In genomic region chr7:3846738-3847137, GRCh38 we compare ENCODE assay signal across 39 cellular contexts.
"Had no signal": no experiment of that assay in that cellular context is flagged by ENCODE, and none has a peak within 500 bp of the region (broad histone marks: within the 10 kb centered on the region; RNA-seq: fewer than 3 reads in every experiment).

No MANE protein-coding gene starts in this region.

- H3K27me3 Mint-ChIP-seq: activated CD4-positive, alpha-beta T cell treated with anti-CD3 and anti-CD28 coated beads, Interleukin-2, amount 10 ng/mL, durations not matched to agents 24 days and 14 days; activated naive CD4-positive, alpha-beta T cell treated with anti-CD3 and anti-CD28 coated beads, Interleukin-2, amount 50 U/mL, for 24 hours had no signal

- H3K4me3 Mint-ChIP-seq: activated CD4-positive, alpha-beta memory T cell treated with anti-CD3 and anti-CD28 coated beads for 36 hours; activated CD4-positive, alpha-beta T cell treated with anti-CD3 and anti-CD28 coated beads for 36 hours; activated CD4-positive, alpha-beta T cell treated with anti-CD3 and anti-CD28 coated beads, Interleukin-2, amount 10 ng/mL, durations not matched to agents 24 days and 14 days; activated CD8-positive, alpha-beta memory T cell treated with anti-CD3 and anti-CD28 coated beads, Interleukin-2, amount 10 ng/mL, durations not matched to agents 7 days and 5 days; activated CD8-positive, alpha-beta T cell treated with anti-CD3 and anti-CD28 coated beads, Interleukin-2, amount 10 ng/mL, durations not matched to agents 7 days and 5 days; activated naive CD4-positive, alpha-beta T cell treated with anti-CD3 and anti-CD28 coated beads for 36 hours; activated naive CD4-positive, alpha-beta T cell treated with anti-CD3 and anti-CD28 coated beads, Interleukin-2, amount 50 U/mL, for 24 hours; activated naive CD8-positive, alpha-beta T cell treated with anti-CD3 and anti-CD28 coated beads for 36 hours; activated naive CD8-positive, alpha-beta T cell treated with anti-CD3 and anti-CD28 coated beads, Interleukin-2, amount 50 U/mL, for 24 hours; activated T-helper 1 cell treated with anti-CD3 and anti-CD28 coated beads, Interleukin-12 subunit alpha, Interleukin-12 subunit beta, Interleukin-2, Interleukin-4 antibody, amounts not matched to agents 30 ng/mL and 10 ng/mL and 1 ng/mL, durations not matched to agents 14 hours and 24 hours and 36 hours; effector memory CD8-positive, alpha-beta T cell; T-helper 17 cell; T-helper 2 cell treated with Interferon-gamma antibody and Interleukin-4, amounts not matched to agents 5 μg/mL and 100 μg/mL, for 36 hours had no signal

- H3K27ac Mint-ChIP-seq: activated CD4-positive, alpha-beta memory T cell treated with anti-CD3 and anti-CD28 coated beads for 36 hours; activated CD4-positive, alpha-beta T cell treated with anti-CD3 and anti-CD28 coated beads for 36 hours; activated CD4-positive, alpha-beta T cell treated with anti-CD3 and anti-CD28 coated beads, Interleukin-2, amount 10 ng/mL, durations not matched to agents 24 days and 14 days; activated CD8-positive, alpha-beta memory T cell treated with anti-CD3 and anti-CD28 coated beads, Interleukin-2, amount 10 ng/mL, durations not matched to agents 7 days and 5 days; activated CD8-positive, alpha-beta T cell treated with anti-CD3 and anti-CD28 coated beads, Interleukin-2, amount 10 ng/mL, durations not matched to agents 7 days and 5 days; activated naive CD4-positive, alpha-beta T cell treated with anti-CD3 and anti-CD28 coated beads for 36 hours; activated naive CD4-positive, alpha-beta T cell treated with anti-CD3 and anti-CD28 coated beads, Interleukin-2, amount 50 U/mL, for 24 hours; activated naive CD8-positive, alpha-beta T cell treated with anti-CD3 and anti-CD28 coated beads for 36 hours; activated naive CD8-positive, alpha-beta T cell treated with anti-CD3 and anti-CD28 coated beads, Interleukin-2, amount 50 U/mL, for 24 hours; activated T-helper 1 cell treated with anti-CD3 and anti-CD28 coated beads, Interleukin-12 subunit alpha, Interleukin-12 subunit beta, Interleukin-2, Interleukin-4 antibody, amounts not matched to agents 30 ng/mL and 10 ng/mL and 1 ng/mL, durations not matched to agents 14 hours and 24 hours and 36 hours; activated T-helper 2 cell treated with anti-CD3 and anti-CD28 coated beads, Interferon-gamma antibody, Interleukin-2, Interleukin-4, amounts not matched to agents 10 μg/mL and 5 μg/mL and 100 μg/mL, durations not matched to agents 14 hours and 24 hours and 36 hours; effector memory CD8-positive, alpha-beta T cell; T-helper 17 cell; T-helper 2 cell treated with Interferon-gamma antibody and Interleukin-4, amounts not matched to agents 5 μg/mL and 100 μg/mL, for 36 hours had no signal

- H3K4me3 ChIP-seq: adrenal gland, body of pancreas, esophagus squamous epithelium, gastroesophageal sphincter, heart left ventricle had no signal

- DNase-seq: activated CD4-positive, alpha-beta memory T cell treated with anti-CD3 and anti-CD28 coated beads for 36 hours; activated CD4-positive, alpha-beta T cell treated with anti-CD3 and anti-CD28 coated beads for 36 hours; activated CD4-positive, alpha-beta T cell treated with anti-CD3 and anti-CD28 coated beads, Interleukin-2, amount 10 ng/mL, durations not matched to agents 24 days and 14 days; activated CD4-positive, CD25-positive, alpha-beta regulatory T cell; activated CD4-positive, CD25-positive, alpha-beta regulatory T cell treated with anti-CD3 and anti-CD28 coated beads, Interleukin-2, amount 50 U/mL, for 72 hours; activated CD8-positive, alpha-beta memory T cell treated with anti-CD3 and anti-CD28 coated beads, Interleukin-2, amount 10 ng/mL, durations not matched to agents 7 days and 5 days; activated CD8-positive, alpha-beta memory T cell treated with anti-CD3 and anti-CD28 coated beads, Interleukin-2, amount 50 U/mL, for 4 hours; activated CD8-positive, alpha-beta T cell treated with anti-CD3 and anti-CD28 coated beads, Interleukin-2, amount 10 ng/mL, durations not matched to agents 7 days and 5 days; activated effector memory CD4-positive, alpha-beta T cell treated with anti-CD3 and anti-CD28 coated beads, Interleukin-2, amount 50 U/mL, for 16 hours; activated naive CD4-positive, alpha-beta T cell treated with anti-CD3 and anti-CD28 coated beads for 36 hours; activated naive CD8-positive, alpha-beta T cell treated with anti-CD3 and anti-CD28 coated beads for 36 hours; activated naive CD8-positive, alpha-beta T cell treated with anti-CD3 and anti-CD28 coated beads, Interleukin-2, amount 50 U/mL, for 24 hours; activated T-cell treated with anti-CD3 and anti-CD28 coated beads, Interleukin-2, amount 50 U/mL, for 1 hour; activated T-cell treated with anti-CD3 and anti-CD28 coated beads, Interleukin-2, amount 50 U/mL, for 48 hours; adrenal gland; amygdala; aorta; body of pancreas; caudate nucleus; cortex of kidney; dermis blood vessel endothelial cell; effector CD4-positive, alpha-beta T cell; effector memory CD8-positive, alpha-beta T cell; esophagus squamous epithelium; foreskin melanocyte; heart left ventricle; T-helper 1 cell; T-helper 17 cell; T1000 had no signal

- H3K36me3 ChIP-seq: adrenal gland, esophagus squamous epithelium, gastroesophageal sphincter, heart left ventricle, WERI-Rb-1 had no signal

- FAIRE-seq: colon, endometrium, endothelial cell of umbilical vein had no signal

- H3K4me1 ChIP-seq: adrenal gland, body of pancreas, esophagus squamous epithelium, gastroesophageal sphincter, heart left ventricle had no signal

- H3K27me3 ChIP-seq: adrenal gland, body of pancreas, esophagus squamous epithelium, gastroesophageal sphincter, heart left ventricle had no signal

- H3K9me3 Mint-ChIP-seq: activated CD4-positive, alpha-beta memory T cell treated with anti-CD3 and anti-CD28 coated beads for 36 hours; activated CD4-positive, alpha-beta T cell treated with anti-CD3 and anti-CD28 coated beads, Interleukin-2, amount 10 ng/mL, durations not matched to agents 24 days and 14 days; activated naive CD4-positive, alpha-beta T cell treated with anti-CD3 and anti-CD28 coated beads for 36 hours; activated naive CD4-positive, alpha-beta T cell treated with anti-CD3 and anti-CD28 coated beads, Interleukin-2, amount 50 U/mL, for 24 hours; activated naive CD8-positive, alpha-beta T cell treated with anti-CD3 and anti-CD28 coated beads for 36 hours; activated naive CD8-positive, alpha-beta T cell treated with anti-CD3 and anti-CD28 coated beads, Interleukin-2, amount 50 U/mL, for 24 hours; activated T-helper 1 cell treated with anti-CD3 and anti-CD28 coated beads, Interleukin-12 subunit alpha, Interleukin-12 subunit beta, Interleukin-2, Interleukin-4 antibody, amounts not matched to agents 30 ng/mL and 10 ng/mL and 1 ng/mL, durations not matched to agents 14 hours and 24 hours and 36 hours; activated T-helper 2 cell treated with anti-CD3 and anti-CD28 coated beads, Interferon-gamma antibody, Interleukin-2, Interleukin-4, amounts not matched to agents 10 μg/mL and 5 μg/mL and 100 μg/mL, durations not matched to agents 14 hours and 24 hours and 36 hours; effector memory CD8-positive, alpha-beta T cell; T-helper 2 cell treated with Interferon-gamma antibody and Interleukin-4, amounts not matched to agents 5 μg/mL and 100 μg/mL, for 36 hours had no signal

- H3K4me1 Mint-ChIP-seq: activated CD4-positive, alpha-beta T cell treated with anti-CD3 and anti-CD28 coated beads for 36 hours; activated CD4-positive, alpha-beta T cell treated with anti-CD3 and anti-CD28 coated beads, Interleukin-2, amount 10 ng/mL, durations not matched to agents 24 days and 14 days; activated CD8-positive, alpha-beta memory T cell treated with anti-CD3 and anti-CD28 coated beads, Interleukin-2, amount 10 ng/mL, durations not matched to agents 7 days and 5 days; activated naive CD4-positive, alpha-beta T cell treated with anti-CD3 and anti-CD28 coated beads, Interleukin-2, amount 50 U/mL, for 24 hours; activated naive CD8-positive, alpha-beta T cell treated with anti-CD3 and anti-CD28 coated beads for 36 hours; activated naive CD8-positive, alpha-beta T cell treated with anti-CD3 and anti-CD28 coated beads, Interleukin-2, amount 50 U/mL, for 24 hours; T-helper 17 cell had no signal

- H3K36me3 Mint-ChIP-seq: activated CD4-positive, alpha-beta memory T cell treated with anti-CD3 and anti-CD28 coated beads for 36 hours; activated CD8-positive, alpha-beta memory T cell treated with anti-CD3 and anti-CD28 coated beads, Interleukin-2, amount 10 ng/mL, durations not matched to agents 7 days and 5 days; activated naive CD4-positive, alpha-beta T cell treated with anti-CD3 and anti-CD28 coated beads, Interleukin-2, amount 50 U/mL, for 24 hours; activated naive CD8-positive, alpha-beta T cell treated with anti-CD3 and anti-CD28 coated beads for 36 hours had no signal

- H3K27ac ChIP-seq: adrenal gland, body of pancreas, epithelial cell of prostate, esophagus squamous epithelium, gastroesophageal sphincter, heart left ventricle, WERI-Rb-1 had no signal

- ATAC-seq: activated CD4-positive, alpha-beta T cell treated with anti-CD3 and anti-CD28 coated beads for 36 hours; activated CD8-positive, alpha-beta memory T cell treated with anti-CD3 and anti-CD28 coated beads, Interleukin-2, amount 10 ng/mL, durations not matched to agents 7 days and 5 days; activated CD8-positive, alpha-beta T cell treated with anti-CD3 and anti-CD28 coated beads, Interleukin-2, amount 10 ng/mL, durations not matched to agents 7 days and 5 days; activated naive CD8-positive, alpha-beta T cell treated with anti-CD3 and anti-CD28 coated beads, Interleukin-2, amount 50 U/mL, for 24 hours; body of pancreas; effector memory CD8-positive, alpha-beta T cell; gastroesophageal sphincter; heart left ventricle; T-helper 17 cell had no signal
